Comparison of ENCODE assay signal across 1 cellular context in genomic region chr2:27875089-27875881, GRCh38.
TF ChIP-seq lines count a peak whose summit lies in the region.

No MANE protein-coding gene starts in this region.

TF ChIP-seq in HepG2, 621 proteins besides CTCF, POLR2A, EP300 and RAD21 (continued from another document and continues in another):
- TF ChIP-seq PRDM4 (CRISPR knock-in tag; IDR thresholded peaks at IDR 0.05; ENCODE audit: borderline replicate concordance): no peak
- TF ChIP-seq ZNF296 (CRISPR knock-in tag; conservative IDR thresholded peaks at IDR 0.05): no peak
- no peak for TF ChIP-seq ZFP41 (CRISPR knock-in tag; IDR thresholded peaks at IDR 0.05; ENCODE audit: borderline replicate concordance)
- peak; percentile 67 to 85; a peak in 2 of 4 replicates for TF ChIP-seq NR2F1 (CRISPR knock-in tag; IDR thresholded peaks at IDR 0.05)
- TF ChIP-seq MTF1 (CRISPR knock-in tag; IDR thresholded peaks at IDR 0.05): no peak
- no peak for TF ChIP-seq GLI4 (CRISPR knock-in tag; IDR thresholded peaks at IDR 0.05; ENCODE audit: borderline replicate concordance)
- no peak for TF ChIP-seq ZNF256 (CRISPR knock-in tag; conservative IDR thresholded peaks at IDR 0.05)
- TF ChIP-seq ARNT (IDR thresholded peaks at IDR 0.05): no peak
- no peak for TF ChIP-seq AKAP8 (CRISPR knock-in tag; IDR thresholded peaks at IDR 0.05)
- TF ChIP-seq ZNF841 (CRISPR knock-in tag; IDR thresholded peaks at IDR 0.05; ENCODE audit: borderline replicate concordance): no peak
- peak; percentile 91; the same call in 1 of the 2 replicates for TF ChIP-seq NFIC (IDR thresholded peaks at IDR 0.05; ENCODE audit: low read length)
- TF ChIP-seq ELF3 (CRISPR knock-in tag; IDR thresholded peaks at IDR 0.05): peak; percentile 72
- TF ChIP-seq IKZF1 (IDR thresholded peaks at IDR 0.05): no peak
- TF ChIP-seq KDM3A (CRISPR knock-in tag; IDR thresholded peaks at IDR 0.05; ENCODE audit: low read depth): peak; percentile 59; the same call in 1 of the 2 replicates
- TF ChIP-seq NCOA2 (CRISPR knock-in tag; IDR thresholded peaks at IDR 0.05): peak; percentile 97
- TF ChIP-seq STAG1 (CRISPR knock-in tag; IDR thresholded peaks at IDR 0.05): 0 out of 2 replicates have a peak, but pooled peaks have one; percentile 6
- TF ChIP-seq ZHX1 (CRISPR knock-in tag; IDR thresholded peaks at IDR 0.05; ENCODE audit: low read depth): no peak
- TF ChIP-seq ZGPAT (CRISPR knock-in tag; IDR thresholded peaks at IDR 0.05): peak; percentile 93
- peak; percentile 90 for TF ChIP-seq FOXA3 (CRISPR knock-in tag; IDR thresholded peaks at IDR 0.05)
- TF ChIP-seq PLRG1 (conservative IDR thresholded peaks at IDR 0.05): no peak
- no peak for TF ChIP-seq ZNF414 (CRISPR knock-in tag; IDR thresholded peaks at IDR 0.05)
- TF ChIP-seq JUNB (CRISPR knock-in tag; IDR thresholded peaks at IDR 0.05; ENCODE audit: borderline replicate concordance): no peak
- TF ChIP-seq MIXL1 (CRISPR knock-in tag; IDR thresholded peaks at IDR 0.05): peak; percentile 76
- TF ChIP-seq ZSCAN20 (CRISPR knock-in tag; IDR thresholded peaks at IDR 0.05; ENCODE audit: borderline replicate concordance): no peak
- TF ChIP-seq SOX13 (IDR thresholded peaks at IDR 0.05): peak; percentile 15; the same call in 1 of the 2 replicates
- peak in 1 of 2 experiments; percentile 81; a peak in 2 of 4 replicates for TF ChIP-seq SOX13 (CRISPR knock-in tag; conservative IDR thresholded peaks at IDR 0.05 in 1 of 2, IDR thresholded peaks at IDR 0.05 in 1 of 2)
- no peak for TF ChIP-seq HOXA5 (CRISPR knock-in tag; IDR thresholded peaks at IDR 0.05)
- no peak for TF ChIP-seq ELF4 (CRISPR knock-in tag; IDR thresholded peaks at IDR 0.05; ENCODE audit: borderline replicate concordance)
- TF ChIP-seq PPARG (CRISPR knock-in tag; conservative IDR thresholded peaks at IDR 0.05): peak; percentile 94
- no peak for TF ChIP-seq TSC22D2 (CRISPR knock-in tag; IDR thresholded peaks at IDR 0.05; ENCODE audit: borderline replicate concordance)
- TF ChIP-seq ZBTB25 (CRISPR knock-in tag; IDR thresholded peaks at IDR 0.05): no peak
- TF ChIP-seq GMEB2 (CRISPR knock-in tag; IDR thresholded peaks at IDR 0.05; ENCODE audit: low read depth): no peak
- no peak for TF ChIP-seq RNF2 (conservative IDR thresholded peaks at IDR 0.05; ENCODE audit: low read depth)
- no peak for TF ChIP-seq ZSCAN12 (CRISPR knock-in tag; IDR thresholded peaks at IDR 0.05)
- TF ChIP-seq ZNF562 (CRISPR knock-in tag; IDR thresholded peaks at IDR 0.05; ENCODE audit: borderline replicate concordance): no peak
- TF ChIP-seq ZNF550 (CRISPR knock-in tag; IDR thresholded peaks at IDR 0.05; ENCODE audit: borderline replicate concordance): no peak
- no peak for TF ChIP-seq ZNF775 (CRISPR knock-in tag; IDR thresholded peaks at IDR 0.05; ENCODE audit: borderline replicate concordance)
- TF ChIP-seq ZNF703 (CRISPR knock-in tag; IDR thresholded peaks at IDR 0.05; ENCODE audit: borderline replicate concordance): no peak; the same call in 1 of the 2 replicates
- no peak for TF ChIP-seq ZNF615 (CRISPR knock-in tag; IDR thresholded peaks at IDR 0.05; ENCODE audit: borderline replicate concordance)
- TF ChIP-seq ZSCAN21 (CRISPR knock-in tag; IDR thresholded peaks at IDR 0.05; ENCODE audit: borderline replicate concordance): no peak
- peak; percentile 75 for TF ChIP-seq TCF7 (IDR thresholded peaks at IDR 0.05; ENCODE audit: low read depth)
- TF ChIP-seq ZMAT3 (CRISPR knock-in tag; conservative IDR thresholded peaks at IDR 0.05): no peak
- TF ChIP-seq AHR (CRISPR knock-in tag; IDR thresholded peaks at IDR 0.05): no peak
- TF ChIP-seq SPEN (CRISPR knock-in tag; IDR thresholded peaks at IDR 0.05; ENCODE audit: low read depth): no peak; the same call in 1 of the 2 replicates
- peak; percentile 77 for TF ChIP-seq SKIL (CRISPR knock-in tag; IDR thresholded peaks at IDR 0.05; ENCODE audit: borderline replicate concordance)
- no peak for TF ChIP-seq NR1H2 (CRISPR knock-in tag; IDR thresholded peaks at IDR 0.05; ENCODE audit: borderline replicate concordance, low read depth)
- TF ChIP-seq FOXC1 (CRISPR knock-in tag; IDR thresholded peaks at IDR 0.05; ENCODE audit: borderline replicate concordance): no peak
- TF ChIP-seq ONECUT2 (CRISPR knock-in tag; IDR thresholded peaks at IDR 0.05): no peak
- peak; percentile 9; the same call in 1 of the 2 replicates for TF ChIP-seq PATZ1 (CRISPR knock-in tag; IDR thresholded peaks at IDR 0.05)
- TF ChIP-seq RFXAP (CRISPR knock-in tag; IDR thresholded peaks at IDR 0.05; ENCODE audit: borderline replicate concordance): no peak; the same call in 1 of the 2 replicates
- TF ChIP-seq ZNF639 (CRISPR knock-in tag; conservative IDR thresholded peaks at IDR 0.05): no peak
- no peak for TF ChIP-seq NKX3-1 (CRISPR knock-in tag; IDR thresholded peaks at IDR 0.05)
- no peak for TF ChIP-seq ELK4 (CRISPR knock-in tag; IDR thresholded peaks at IDR 0.05; ENCODE audit: borderline replicate concordance)
- TF ChIP-seq SYNCRIP (IDR thresholded peaks at IDR 0.05; ENCODE audit: insufficient read depth, low read depth, low read length): no peak
